ENCODE assay signal across 12 cellular contexts in the genomic region with DNA sequence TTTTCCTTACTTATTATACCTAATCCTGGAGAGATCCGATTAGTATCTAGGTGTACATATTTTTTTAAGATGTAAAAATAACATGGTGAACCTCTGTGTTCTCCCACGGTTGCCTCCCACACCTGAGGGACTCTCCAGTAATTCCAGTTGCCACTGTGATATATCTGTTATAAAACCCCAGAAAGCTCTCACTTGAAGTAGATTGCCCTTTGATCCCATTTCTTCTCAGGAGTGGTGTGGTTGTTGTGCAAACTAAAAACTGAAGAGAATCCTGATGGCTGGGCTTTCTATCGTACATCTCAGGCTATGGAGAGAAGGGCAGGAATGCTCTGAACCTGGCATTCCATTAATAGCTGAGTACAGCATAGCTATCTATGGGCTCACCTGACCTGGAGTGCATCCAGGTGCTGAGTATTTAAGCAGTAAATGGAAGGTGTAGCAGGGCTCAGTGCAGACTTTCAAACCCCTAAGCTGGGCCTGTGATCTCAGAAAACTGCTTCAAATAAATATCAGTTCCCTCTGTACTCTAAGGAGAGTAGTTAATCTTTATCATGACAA. TPM values are rescaled to one million over a fixed set of nuclear protein-coding genes. Genes with fewer than 3 reads are reported as not detected.
"Had no signal": no experiment of that assay in that cellular context is flagged by ENCODE, and none has a peak within 500 bp of the region (broad histone marks: within the 10 kb centered on the region; RNA-seq: fewer than 3 reads in every experiment).

No MANE protein-coding gene starts in this region.

- H3K4me1 ChIP-seq: pancreas had no signal

- DNase-seq: activated CD4-positive, alpha-beta memory T cell treated with anti-CD3 and anti-CD28 coated beads for 36 hours; activated naive CD4-positive, alpha-beta T cell treated with anti-CD3 and anti-CD28 coated beads, Interleukin-2, amount 50 U/mL, for 16 hours; activated T-cell treated with anti-CD3 and anti-CD28 coated beads, Interleukin-2, amount 50 U/mL, for 24 hours; naive thymus-derived CD4-positive, alpha-beta T cell; pancreas; stimulated activated CD4-positive, alpha-beta T cell treated with anti-CD3 and anti-CD28 coated beads, Interleukin-15, amount 100 ng/mL, for 24 hours; stimulated activated CD4-positive, alpha-beta T cell treated with anti-CD3 and anti-CD28 coated beads, Interleukin-4, amount 100 ng/mL, for 1 hour; stimulated activated naive CD4-positive, alpha-beta T cell had no signal

- FAIRE-seq: pancreas had no signal

- H3K9me3 ChIP-seq: pancreas had no signal

- H3K4me3 Mint-ChIP-seq: activated CD4-positive, alpha-beta memory T cell treated with anti-CD3 and anti-CD28 coated beads for 36 hours; activated T-cell treated with anti-CD3 and anti-CD28 coated beads, Interleukin-2, amount 50 U/mL, for 24 hours; naive thymus-derived CD4-positive, alpha-beta T cell; type B pancreatic cell had no signal

- H3K27ac Mint-ChIP-seq: activated CD4-positive, alpha-beta memory T cell treated with anti-CD3 and anti-CD28 coated beads for 36 hours; activated T-cell treated with anti-CD3 and anti-CD28 coated beads, Interleukin-2, amount 50 U/mL, for 24 hours; naive thymus-derived CD4-positive, alpha-beta T cell; type B pancreatic cell had no signal

- H3K9me3 Mint-ChIP-seq: activated CD4-positive, alpha-beta memory T cell treated with anti-CD3 and anti-CD28 coated beads for 36 hours; activated T-cell treated with anti-CD3 and anti-CD28 coated beads, Interleukin-2, amount 50 U/mL, for 24 hours; type B pancreatic cell had no signal

- H3K36me3 Mint-ChIP-seq: activated CD4-positive, alpha-beta memory T cell treated with anti-CD3 and anti-CD28 coated beads for 36 hours; naive thymus-derived CD4-positive, alpha-beta T cell; type B pancreatic cell had no signal

- H3K27me3 ChIP-seq: pancreas had no signal

- H3K4me3 ChIP-seq: pancreas had no signal

- H3K27ac ChIP-seq: pancreas had no signal

- H3K36me3 ChIP-seq: pancreas had no signal

- ATAC-seq: naive thymus-derived CD4-positive, alpha-beta T cell had no signal

- H3K4me1 Mint-ChIP-seq: naive thymus-derived CD4-positive, alpha-beta T cell had no signal

RNA-seq across cellular contexts. Expression of a gene that starts 40.9 kb away (rescaled TPM):
- total RNA-seq: activated CD4-positive, alpha-beta memory T cell treated with anti-CD3 and anti-CD28 coated beads for 36 hours; kidney epithelial cell; lung microvascular endothelial cell; naive thymus-derived CD4-positive, alpha-beta T cell; pancreas; subcutaneous adipose tissue had no signal
- polyA plus RNA-seq: naive thymus-derived CD4-positive, alpha-beta T cell; pancreas had no signal
